ENCODE assay signal across 8 cellular contexts in genomic region chr15:93087825-93088199, GRCh38. TPM values are rescaled to one million over a fixed set of nuclear protein-coding genes. Genes with fewer than 3 reads are reported as not detected.
DNase-seq lines count a peak whose midpoint lies in the region; ATAC-seq and TF ChIP-seq lines count a peak whose summit lies in the region.

No MANE protein-coding gene starts in this region.

- no peaks in the 10 kb centered on the region for H3K36me3 Mint-ChIP-seq in activated CD4-positive, alpha-beta memory T cell treated with anti-CD3 and anti-CD28 coated beads, Interleukin-2, amount 10 ng/mL, durations not matched to agents 7 days and 5 days (ENCODE audit: low read depth)
- peaks cover 7% of the 10 kb centered on the region for H3K36me3 Mint-ChIP-seq in effector memory CD8-positive, alpha-beta T cell (ENCODE audit: insufficient read depth)

- H3K4me3 ChIP-seq in GM12864 (ENCODE audit: low read depth, low read length) = no peak overlapping the region

- peak overlapping the region; percentile 60 for H3K4me3 Mint-ChIP-seq in activated CD4-positive, alpha-beta memory T cell treated with anti-CD3 and anti-CD28 coated beads, Interleukin-2, amount 10 ng/mL, durations not matched to agents 7 days and 5 days
- peak overlapping the region; percentile 79 to 87 for H3K4me3 Mint-ChIP-seq in effector memory CD8-positive, alpha-beta T cell

- CTCF ChIA-PET in activated CD4-positive, alpha-beta memory T cell treated with anti-CD3 and anti-CD28 coated beads, Interleukin-2, amount 10 ng/mL, durations not matched to agents 7 days and 5 days (lab: Charles Lee) = interaction anchor here (0.6 to 2.2 kb wide), 43 partner anchors 8 to 1504 kb away, joined by 3 to 25 read pairs (median 3); no protein-coding TSS in a partner anchor

- H3K4me1 Mint-ChIP-seq in activated CD4-positive, alpha-beta memory T cell treated with anti-CD3 and anti-CD28 coated beads, Interleukin-2, amount 10 ng/mL, durations not matched to agents 7 days and 5 days = peaks cover 14% of the 10 kb centered on the region
- H3K4me1 Mint-ChIP-seq in effector memory CD8-positive, alpha-beta T cell (ENCODE audit: low read depth in 2 of 2) = peaks cover 6 to 13% of the 10 kb centered on the region in 2 donors

- DNase-seq in GM12864 (ENCODE audit: low read depth) (peak; percentile 12), NCI-H226 (peak; percentile 44), medulla oblongata (ENCODE audit: extremely low spot score) (peak; percentile 87)
- DNase-seq in activated CD4-positive, alpha-beta memory T cell treated with anti-CD3 and anti-CD28 coated beads, Interleukin-2, amount 10 ng/mL, durations not matched to agents 7 days and 5 days = peak; percentile 81
- DNase-seq in effector memory CD8-positive, alpha-beta T cell = peak; percentile 73 to 80 (median 75)
- peak; percentile 36 for DNase-seq in stimulated activated CD8-positive, alpha-beta memory T cell treated with anti-CD3 and anti-CD28 coated beads, Interleukin-12 subunit alpha, Interleukin-12 subunit beta, amount 100 ng/mL, for 4 hours (ENCODE audit: low read depth)

- H3K27me3 Mint-ChIP-seq in activated CD4-positive, alpha-beta memory T cell treated with anti-CD3 and anti-CD28 coated beads, Interleukin-2, amount 10 ng/mL, durations not matched to agents 7 days and 5 days = peaks cover 69% of the 10 kb centered on the region
- H3K27me3 Mint-ChIP-seq in effector memory CD8-positive, alpha-beta T cell = peaks cover 74 to 76% of the 10 kb centered on the region in 2 donors

- ATAC-seq in HG02943 (IDR thresholded peaks at IDR 0.05; ENCODE audit: low read depth, unreplicated experiment) (peak; percentile 60), HG03280 (IDR thresholded peaks at IDR 0.05; ENCODE audit: unreplicated experiment) (no peak)
- peak; percentile 75 for ATAC-seq in effector memory CD8-positive, alpha-beta T cell (replicated peaks)

- H3K27ac Mint-ChIP-seq in activated CD4-positive, alpha-beta memory T cell treated with anti-CD3 and anti-CD28 coated beads, Interleukin-2, amount 10 ng/mL, durations not matched to agents 7 days and 5 days = no peak overlapping the region
- H3K27ac Mint-ChIP-seq in effector memory CD8-positive, alpha-beta T cell = peak overlapping the region in 1 of 2 donors; percentile 65

- POLR2A ChIA-PET in activated CD4-positive, alpha-beta memory T cell treated with anti-CD3 and anti-CD28 coated beads, Interleukin-2, amount 10 ng/mL, durations not matched to agents 7 days and 5 days (lab: Charles Lee) = interaction anchor here (0.6 kb wide), 1 partner anchor 83 kb away, joined by 3 read pairs; no protein-coding TSS in a partner anchor

- H3K9me3 Mint-ChIP-seq in activated CD4-positive, alpha-beta memory T cell treated with anti-CD3 and anti-CD28 coated beads, Interleukin-2, amount 10 ng/mL, durations not matched to agents 7 days and 5 days = no peaks in the 10 kb centered on the region
- H3K9me3 Mint-ChIP-seq in effector memory CD8-positive, alpha-beta T cell = no peaks in the 10 kb centered on the region

- TF ChIP-seq CTCF in GM12864 (IDR thresholded peaks at IDR 0.05; ENCODE audit: low read depth, low read length, missing control alignments) = peak; percentile 90

RNA-seq across cellular contexts. Expression of gene RGMA, which starts 1.2 kb away (rescaled TPM):
- under 1 TPM; 0.18 to 0.23 TPM for total RNA-seq in activated CD4-positive, alpha-beta memory T cell treated with anti-CD3 and anti-CD28 coated beads, Interleukin-2, amount 10 ng/mL, durations not matched to agents 7 days and 5 days

Comparison
In these comparisons a context has a peak if more than half of its experiments do, and no peak if none do; other contexts are left out.
1. DNase-seq: peak in every context shown above with its lines; median percentile 87 in medulla oblongata; 81 in activated CD4-positive, alpha-beta memory T cell treated with anti-CD3 and anti-CD28 coated beads, Interleukin-2, amount 10 ng/mL, durations not matched to agents 7 days and 5 days; 75 in effector memory CD8-positive, alpha-beta T cell; 44 in NCI-H226; 36 in stimulated activated CD8-positive, alpha-beta memory T cell treated with anti-CD3 and anti-CD28 coated beads, Interleukin-12 subunit alpha, Interleukin-12 subunit beta, amount 100 ng/mL, for 4 hours; 12 in GM12864.